ENCODE assay signal across 10 cellular contexts in the genomic region with DNA sequence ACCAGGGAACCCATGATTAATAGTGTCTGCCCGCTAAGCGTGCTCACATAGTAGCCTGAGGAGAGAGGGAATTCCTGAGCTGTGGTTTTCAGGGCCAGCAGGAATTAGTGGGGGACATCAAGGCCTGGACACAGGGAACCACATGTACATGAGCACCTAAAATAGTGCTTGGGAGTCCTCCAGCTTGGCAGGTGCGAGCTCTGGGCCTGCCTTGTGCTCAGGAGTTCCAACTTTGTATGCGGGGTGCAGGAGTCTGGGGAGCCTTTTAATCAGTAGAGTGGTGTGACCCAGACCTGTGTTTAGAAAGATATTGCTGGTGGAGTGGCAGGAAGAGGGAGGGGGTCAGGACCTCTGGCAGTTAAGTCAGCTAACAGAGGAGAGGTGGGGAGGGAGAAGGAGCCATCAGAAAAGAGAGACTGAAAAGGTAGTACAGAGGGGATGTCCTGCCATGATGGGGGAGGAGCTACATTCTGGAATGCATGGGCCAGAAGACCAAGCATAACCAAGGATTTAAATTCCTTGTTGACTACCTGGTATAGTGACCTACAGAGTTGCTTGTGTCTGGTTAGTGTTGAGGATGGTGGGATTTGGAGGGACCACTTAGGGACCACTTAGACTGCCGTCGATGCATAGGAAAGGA. TPM values are rescaled to one million over a fixed set of nuclear protein-coding genes. Genes with fewer than 3 reads are reported as not detected.
A peak's percentile ranks its signal among the peaks of the same experiment; 100 is the strongest.
DNase-seq lines count a peak whose midpoint lies in the region; ATAC-seq and TF ChIP-seq lines count a peak whose summit lies in the region.
"Had no signal": no experiment of that assay in that cellular context is flagged by ENCODE, and none has a peak within 500 bp of the region (broad histone marks: within the 10 kb centered on the region; RNA-seq: fewer than 3 reads in every experiment).

No MANE protein-coding gene starts in this region.

- H3K4me1 ChIP-seq in HAP-1 (peaks cover 22% of the 10 kb centered on the region), heart right ventricle (peaks cover 11 to 52% (median 39%) of the 10 kb centered on the region in 9 donors), gastrocnemius medialis (peaks cover 48 to 53% of the 10 kb centered on the region in 2 donors)

- ATAC-seq in WTC11 (no peak), heart right ventricle (peak in 1 of 8 donors; percentile 21), gastrocnemius medialis (peak; percentile 16 to 41), HG03520 (IDR thresholded peaks at IDR 0.05; ENCODE audit: unreplicated experiment) (no peak)

- H3K4me3 Mint-ChIP-seq in WTC11, result peak overlapping the region; percentile 95

- intact Hi-C loops in heart right ventricle (cut with DNase I) (loop anchor here in 2 of 10 donors (5.0 to 10.0 kb wide), 2 partner anchors 200 to 203 kb away; partner anchors contain the start of gene APEH (in 2 of the 2)), gastrocnemius medialis (cut with DNase I; ENCODE audit: low total_unique reads) (loop anchor here (5.0 kb wide), 2 partner anchors 60 to 200 kb away; partner anchors contain the start of genes APEH, RHOA and TCTA)

- TF ChIP-seq POLR2A in gastrocnemius medialis (IDR thresholded peaks at IDR 0.05), result peak in 1 of 2 donors; percentile 22

- DNase-seq in HAP-1 (ENCODE audit: low spot score in 2 of 2), result no peak
- no peak for DNase-seq in WTC11 (ENCODE audit: low spot score)
- no peak for DNase-seq in heart right ventricle
- DNase-seq in gastrocnemius medialis, result peak; percentile 77 to 86
- no peak for DNase-seq in NCI-H2227 treated with DMSO at 0.1 percent for 48 hours (lab: John Stamatoyannopoulos, UW)
- no peak for DNase-seq in NCI-H774 (lab: John Stamatoyannopoulos, UW)
- DNase-seq in activated CD4-positive, alpha-beta T cell treated with anti-CD3 and anti-CD28 coated beads, Interleukin-2, amount 50 U/mL, for 4 hours, result no peak
- DNase-seq: NCI-H1436 treated with DMSO at 0.1 percent for 48 hours had no signal

- peak overlapping the region; percentile 81 for H3K27ac Mint-ChIP-seq in WTC11

- TF ChIP-seq CTCF in WTC11 (IDR thresholded peaks at IDR 0.05) (no peak), heart right ventricle (IDR thresholded peaks at IDR 0.05) (no peak), gastrocnemius medialis (IDR thresholded peaks at IDR 0.05 in 4 of 5, conservative IDR thresholded peaks at IDR 0.05 in 1 of 5) (no peak)

- H3K27ac ChIP-seq in heart right ventricle, result peak overlapping the region in 9 of 10 donors; percentile 75 to 99 (median 97)
- H3K27ac ChIP-seq in gastrocnemius medialis, result peak overlapping the region; percentile 96 to 99 (median 98)

- no peaks in the 10 kb centered on the region for H3K27me3 ChIP-seq in HAP-1 (ENCODE audit: low read depth)
- no peaks in the 10 kb centered on the region for H3K27me3 ChIP-seq in heart right ventricle
- H3K27me3 ChIP-seq in gastrocnemius medialis, result no peaks in the 10 kb centered on the region
- H3K27me3 ChIP-seq: neutrophil had no signal

- in situ Hi-C loops in HAP-1 (cut with MboI; ENCODE audit: low sequenced_read_pairs) (no loop called here), gastrocnemius medialis (cut with MboI; ENCODE audit: low sequenced_read_pairs in 4 of 4) (no loop called here)

- no peaks in the 10 kb centered on the region; the same call in 1 of the 2 replicates for H3K9me3 ChIP-seq in HAP-1
- no peaks in the 10 kb centered on the region for H3K9me3 ChIP-seq in heart right ventricle
- H3K9me3 ChIP-seq in gastrocnemius medialis, result no peaks in the 10 kb centered on the region
- H3K9me3 ChIP-seq: neutrophil had no signal

- peaks cover 18% of the 10 kb centered on the region for H3K36me3 Mint-ChIP-seq in WTC11

- POLR2A ChIA-PET in WTC11 (lab: Charles Lee), result interaction anchor here (1.5 to 5.0 kb wide), 3 partner anchors 12 to 17 kb away, joined by 9 to 125 read pairs (median 10); no protein-coding TSS in a partner anchor

- H3K4me3 ChIP-seq in HAP-1 (peak overlapping the region; percentile 61), heart right ventricle (peak overlapping the region in 8 of 10 donors; percentile 75 to 94 (median 80)), gastrocnemius medialis (peak overlapping the region; percentile 62 to 78 (median 71))

- 54 to 72% methylated on average over 6 of the region's 6 CpGs for WGBS in heart right ventricle, 2 donors

- H3K4me1 Mint-ChIP-seq in WTC11, result peaks cover 27% of the 10 kb centered on the region

- H3K36me3 ChIP-seq in HAP-1 (replicated peaks) (peaks cover 9% of the 10 kb centered on the region), heart right ventricle (peaks cover 0 to 9% (median under 1%) of the 10 kb centered on the region in 9 donors), gastrocnemius medialis (peaks cover 0 to 3% of the 10 kb centered on the region in 2 donors)
- H3K36me3 ChIP-seq: neutrophil had no signal

- no peaks in the 10 kb centered on the region for H3K9me3 Mint-ChIP-seq in WTC11

- no peaks in the 10 kb centered on the region for H3K27me3 Mint-ChIP-seq in WTC11 (ENCODE audit: low read depth)

- CTCF ChIA-PET in WTC11 (lab: Charles Lee), result interaction anchor here (1.4 to 5.4 kb wide), 4 partner anchors 13 to 68 kb away, joined by 4 to 60 read pairs (median 18); no protein-coding TSS in a partner anchor

TF ChIP-seq in WTC11, 78 proteins besides CTCF, POLR2A, EP300 and RAD21 (continues in another document):
- TF ChIP-seq, protein P1, sequence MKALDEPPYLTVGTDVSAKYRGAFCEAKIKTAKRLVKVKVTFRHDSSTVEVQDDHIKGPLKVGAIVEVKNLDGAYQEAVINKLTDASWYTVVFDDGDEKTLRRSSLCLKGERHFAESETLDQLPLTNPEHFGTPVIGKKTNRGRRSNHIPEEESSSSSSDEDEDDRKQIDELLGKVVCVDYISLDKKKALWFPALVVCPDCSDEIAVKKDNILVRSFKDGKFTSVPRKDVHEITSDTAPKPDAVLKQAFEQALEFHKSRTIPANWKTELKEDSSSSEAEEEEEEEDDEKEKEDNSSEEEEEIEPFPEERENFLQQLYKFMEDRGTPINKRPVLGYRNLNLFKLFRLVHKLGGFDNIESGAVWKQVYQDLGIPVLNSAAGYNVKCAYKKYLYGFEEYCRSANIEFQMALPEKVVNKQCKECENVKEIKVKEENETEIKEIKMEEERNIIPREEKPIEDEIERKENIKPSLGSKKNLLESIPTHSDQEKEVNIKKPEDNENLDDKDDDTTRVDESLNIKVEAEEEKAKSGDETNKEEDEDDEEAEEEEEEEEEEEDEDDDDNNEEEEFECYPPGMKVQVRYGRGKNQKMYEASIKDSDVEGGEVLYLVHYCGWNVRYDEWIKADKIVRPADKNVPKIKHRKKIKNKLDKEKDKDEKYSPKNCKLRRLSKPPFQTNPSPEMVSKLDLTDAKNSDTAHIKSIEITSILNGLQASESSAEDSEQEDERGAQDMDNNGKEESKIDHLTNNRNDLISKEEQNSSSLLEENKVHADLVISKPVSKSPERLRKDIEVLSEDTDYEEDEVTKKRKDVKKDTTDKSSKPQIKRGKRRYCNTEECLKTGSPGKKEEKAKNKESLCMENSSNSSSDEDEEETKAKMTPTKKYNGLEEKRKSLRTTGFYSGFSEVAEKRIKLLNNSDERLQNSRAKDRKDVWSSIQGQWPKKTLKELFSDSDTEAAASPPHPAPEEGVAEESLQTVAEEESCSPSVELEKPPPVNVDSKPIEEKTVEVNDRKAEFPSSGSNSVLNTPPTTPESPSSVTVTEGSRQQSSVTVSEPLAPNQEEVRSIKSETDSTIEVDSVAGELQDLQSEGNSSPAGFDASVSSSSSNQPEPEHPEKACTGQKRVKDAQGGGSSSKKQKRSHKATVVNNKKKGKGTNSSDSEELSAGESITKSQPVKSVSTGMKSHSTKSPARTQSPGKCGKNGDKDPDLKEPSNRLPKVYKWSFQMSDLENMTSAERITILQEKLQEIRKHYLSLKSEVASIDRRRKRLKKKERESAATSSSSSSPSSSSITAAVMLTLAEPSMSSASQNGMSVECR (CRISPR knock-in tag; IDR thresholded peaks at IDR 0.05; ENCODE audit: borderline replicate concordance), result no peak
- TF ChIP-seq JUN (CRISPR knock-in tag; IDR thresholded peaks at IDR 0.05), result no peak
- TF ChIP-seq, protein P2, sequence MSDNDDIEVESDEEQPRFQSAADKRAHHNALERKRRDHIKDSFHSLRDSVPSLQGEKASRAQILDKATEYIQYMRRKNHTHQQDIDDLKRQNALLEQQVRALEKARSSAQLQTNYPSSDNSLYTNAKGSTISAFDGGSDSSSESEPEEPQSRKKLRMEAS (CRISPR knock-in tag; IDR thresholded peaks at IDR 0.05), result no peak
- no peak for TF ChIP-seq STAT6 (CRISPR knock-in tag; conservative IDR thresholded peaks at IDR 0.05; ENCODE audit: low read depth)

RNA-seq across cellular contexts. Expression of gene DAG1, which starts 1.9 kb away (rescaled TPM):
- 113 to 119 TPM (median 115 TPM) in 3 replicates for total RNA-seq in WTC11 (2021)
- total RNA-seq in heart right ventricle, result 100 to 1,000 TPM; 118 to 173 (median 139) TPM
- polyA plus RNA-seq in heart right ventricle, result 10 to 100 TPM; 37.7 to 50.9 TPM
- 100 to 1,000 TPM in 3 of 4 donors, 10 to 100 TPM in 1; 95.0 to 177 (median 109) TPM for total RNA-seq in gastrocnemius medialis

RNA-seq across cellular contexts. Expression of gene NICN1, which starts 42.9 kb away (rescaled TPM):
- total RNA-seq in WTC11 (2021), result 11.0 to 12.7 TPM (median 11.5 TPM) in 3 replicates
- 10 to 100 TPM; 13.9 to 22.5 (median 18.3) TPM for total RNA-seq in heart right ventricle
- polyA plus RNA-seq in heart right ventricle, result 1 to 10 TPM; 7.7 to 8.3 TPM
- 1 to 10 TPM; 1.9 to 7.0 (median 3.8) TPM for total RNA-seq in gastrocnemius medialis

RNA-seq across cellular contexts. Expression of gene AMT, which starts 49.7 kb away (rescaled TPM):
- total RNA-seq in WTC11 (2021) (54.6 to 66.6 TPM (median 57.8 TPM) in 3 replicates), heart right ventricle (10 to 100 TPM; 21.3 to 40.9 (median 34.3) TPM), gastrocnemius medialis (1 to 10 TPM in 2 of 4 donors, under 1 TPM in 1, not detected in 1; 0.52 to 1.3 (median 1.1) TPM)
- 10 to 100 TPM in 1 of 2 donors, 1 to 10 TPM in 1; 3.2 to 22.6 TPM for polyA plus RNA-seq in heart right ventricle

RNA-seq across cellular contexts. Expression of gene TCTA, which starts 59.8 kb away (rescaled TPM):
- total RNA-seq in WTC11 (2021), result 10.1 to 11.9 TPM (median 11.5 TPM) in 3 replicates
- total RNA-seq in heart right ventricle, result 10 to 100 TPM; 13.9 to 22.6 (median 17.6) TPM
- polyA plus RNA-seq in heart right ventricle, result 10 to 100 TPM; 16.5 to 19.0 TPM
- 10 to 100 TPM; 12.0 to 25.8 (median 15.1) TPM for total RNA-seq in gastrocnemius medialis

Comparison
In these comparisons a context has a peak if more than half of its experiments do, and no peak if none do; other contexts are left out.
1. DNase-seq: peak in gastrocnemius medialis (2 of 2); none in HAP-1 (0 of 2), WTC11 (single experiment), heart right ventricle (0 of 2), NCI-H2227 treated with DMSO at 0.1 percent for 48 hours (single experiment), NCI-H774 (single experiment) and activated CD4-positive, alpha-beta T cell treated with anti-CD3 and anti-CD28 coated beads, Interleukin-2, amount 50 U/mL, for 4 hours (0 of 2).
2. ATAC-seq: peak in gastrocnemius medialis (2 of 2); none in WTC11 (single experiment) and HG03520 (single experiment).
3. RNA of gene AMT, which starts 49.7 kb away (total RNA-seq): 54.6 to 66.6 TPM in WTC11 and 21.3 to 40.9 TPM in heart right ventricle; 0.52 to 1.3 TPM in gastrocnemius medialis; every median in the first group is over 4 times any median in the second.
4. Peak in every context shown above with its lines, with median percentiles within 50 percentile points of each other: H3K4me3 ChIP-seq.